19 cellular contexts compared by ENCODE assay signal in genomic region chr12:132207083-132207775, GRCh38.
"Had no signal": no experiment of that assay in that cellular context is flagged by ENCODE, and none has a peak within 500 bp of the region (broad histone marks: within the 10 kb centered on the region; RNA-seq: fewer than 3 reads in every experiment).

No MANE protein-coding gene starts in this region.

- DNase-seq: colonic mucosa; dermis blood vessel endothelial cell; esophagus squamous epithelium; foreskin fibroblast; left colon; left ventricle myocardium superior; mesendoderm; naive B cell; nephron progenitor cell; ovary; small intestine; stimulated activated CD4-positive, alpha-beta T cell treated with anti-CD3 and anti-CD28 coated beads, Interleukin-12 subunit alpha, Interleukin-12 subunit beta, amount 100 ng/mL, for 4 hours; stimulated activated CD4-positive, alpha-beta T cell treated with anti-CD3 and anti-CD28 coated beads, Interleukin-2, amount 100 ng/mL, for 48 hours; stimulated activated naive CD8-positive, alpha-beta T cell treated with anti-CD3 and anti-CD28 coated beads, Interleukin-15, Interleukin-2, amounts not matched to agents 100 U/mL and 50 U/mL, for 24 hours; thyroid gland; uterus had no signal

- H3K4me3 Mint-ChIP-seq: naive B cell, type B pancreatic cell had no signal

- H3K36me3 Mint-ChIP-seq: naive B cell, type B pancreatic cell had no signal

- H3K9me3 ChIP-seq: colonic mucosa, esophagus squamous epithelium, ovary, suprapubic skin, thyroid gland, uterus had no signal

- H3K27me3 ChIP-seq: ovary, thyroid gland had no signal

- H3K27ac ChIP-seq: colonic mucosa, esophagus squamous epithelium, ovary, suprapubic skin, uterus had no signal

- H3K9me3 Mint-ChIP-seq: type B pancreatic cell had no signal

- H3K4me1 ChIP-seq: colonic mucosa had no signal

- H3K4me3 ChIP-seq: colonic mucosa, esophagus squamous epithelium, ovary, suprapubic skin, thyroid gland, uterus had no signal

- H3K27ac Mint-ChIP-seq: nephron progenitor cell, type B pancreatic cell had no signal

- ATAC-seq: left colon; left ventricle myocardium superior; right cardiac atrium; stimulated activated naive CD8-positive, alpha-beta T cell treated with anti-CD3 and anti-CD28 coated beads, Interleukin-15, Interleukin-2, amounts not matched to agents 100 U/mL and 50 U/mL, for 24 hours had no signal

- H3K36me3 ChIP-seq: colonic mucosa, esophagus squamous epithelium, ovary, suprapubic skin, thyroid gland, uterus had no signal
